8 cellular contexts compared by ENCODE assay signal in genomic region chr19:48364564-48365363, GRCh38. TPM values are rescaled to one million over a fixed set of nuclear protein-coding genes. Genes with fewer than 3 reads are reported as not detected.
DNase-seq lines count a peak whose midpoint lies in the region; ATAC-seq, FAIRE-seq and TF ChIP-seq lines count a peak whose summit lies in the region.

No MANE protein-coding gene starts in this region.

- no peaks in the 10 kb centered on the region for H3K9me3 ChIP-seq in skeletal muscle tissue (ENCODE audit: control insufficient read depth in 3 of 3, low read length in 3 of 3)

- no peaks in the 10 kb centered on the region for H3K27me3 ChIP-seq in skeletal muscle tissue (ENCODE audit: control insufficient read depth in 3 of 3, insufficient read depth in 3 of 3, low read length in 3 of 3)

- peaks cover 5 to 7% (median 6%) of the 10 kb centered on the region in 3 donors for H3K36me3 ChIP-seq in skeletal muscle tissue (ENCODE audit: control insufficient read depth in 3 of 3, insufficient read depth in 3 of 3, low read length in 3 of 3)

- DNase-seq in GM12892 (ENCODE audit: insufficient read length) (no peak), fibroblast of villous mesenchyme (ENCODE audit: low read depth) (no peak), urothelium cell line (ENCODE audit: low spot score) (no peak), cerebellar cortex (ENCODE audit: low spot score) (no peak), NCI-H1048 (lab: John Stamatoyannopoulos, UW) (no peak)

- H3K4me1 ChIP-seq in skeletal muscle tissue (ENCODE audit: control insufficient read depth in 3 of 3, insufficient read depth in 3 of 3, low read length in 3 of 3): peaks cover 7 to 21% (median 12%) of the 10 kb centered on the region in 3 donors

- TF ChIP-seq CTCF in VCaP (conservative IDR thresholded peaks at IDR 0.05) (no peak), fibroblast of villous mesenchyme (IDR thresholded peaks at IDR 0.05; ENCODE audit: insufficient read depth, low read depth, low read length) (no peak)

- H3K4me3 ChIP-seq in fibroblast of villous mesenchyme (ENCODE audit: low read depth, low read length) (peak overlapping the region; percentile 64), skeletal muscle tissue (ENCODE audit: low read length in 3 of 3) (peak overlapping the region; percentile 98 to 100 (median 99))

- FAIRE-seq in GM12892 (lab: Jason Lieb, UNC) (no peak), urothelium cell line (lab: Jason Lieb, UNC) (no peak)

- ATAC-seq in HG02970 (IDR thresholded peaks at IDR 0.05; ENCODE audit: low FRiP score, unreplicated experiment): no peak

- peak; percentile 39; the same call in 1 of the 2 replicates for TF ChIP-seq POLR2A in GM12892 (IDR thresholded peaks at IDR 0.05; ENCODE audit: low read depth, low read length)

- H3K9ac ChIP-seq in skeletal muscle tissue (ENCODE audit: low read depth in 1 of 3, low read length in 3 of 3): peak overlapping the region in 1 of 3 donors; percentile 40

- peak overlapping the region; percentile 94 for H3K27ac ChIP-seq in VCaP
- peak overlapping the region; percentile 96 for H3K27ac ChIP-seq in skeletal muscle tissue (ENCODE audit: low read depth, low read length)

RNA-seq across cellular contexts. Expression of gene SYNGR4, which starts 0.6 kb away (rescaled TPM):
- polyA plus RNA-seq in GM12892 (2012; ENCODE audit: missing spikeins): not detected
- total RNA-seq in fibroblast of villous mesenchyme (not detected in 2 replicates), skeletal muscle tissue (not detected)

RNA-seq across cellular contexts. Expression of gene TMEM143, which starts 1.0 kb away (rescaled TPM):
- polyA plus RNA-seq in GM12892 (2012; ENCODE audit: missing spikeins): 7.5 TPM
- total RNA-seq in fibroblast of villous mesenchyme (2.9 and 3.0 TPM in 2 replicates), skeletal muscle tissue (7.8 TPM)

RNA-seq across cellular contexts. Expression of gene KDELR1, which starts 26.6 kb away (rescaled TPM):
- 31.9 TPM for polyA plus RNA-seq in GM12892 (2012; ENCODE audit: missing spikeins)
- total RNA-seq in fibroblast of villous mesenchyme (72.2 and 111 TPM in 2 replicates), skeletal muscle tissue (47.5 TPM)

RNA-seq across cellular contexts. Expression of gene GRIN2D, which starts 28.7 kb away (rescaled TPM):
- 0.08 TPM for polyA plus RNA-seq in GM12892 (2012; ENCODE audit: missing spikeins)
- total RNA-seq in fibroblast of villous mesenchyme (0.86 and 1.9 TPM in 2 replicates), skeletal muscle tissue (under 0.01 TPM)

RNA-seq across cellular contexts. Expression of gene EMP3, which starts 39.4 kb away (rescaled TPM):
- polyA plus RNA-seq in GM12892 (2012; ENCODE audit: missing spikeins): 63.2 TPM
- total RNA-seq in fibroblast of villous mesenchyme (82.8 and 92.4 TPM in 2 replicates), skeletal muscle tissue (72.5 TPM)
